Comparison of ENCODE assay signal across 8 cellular contexts in the genomic region with DNA sequence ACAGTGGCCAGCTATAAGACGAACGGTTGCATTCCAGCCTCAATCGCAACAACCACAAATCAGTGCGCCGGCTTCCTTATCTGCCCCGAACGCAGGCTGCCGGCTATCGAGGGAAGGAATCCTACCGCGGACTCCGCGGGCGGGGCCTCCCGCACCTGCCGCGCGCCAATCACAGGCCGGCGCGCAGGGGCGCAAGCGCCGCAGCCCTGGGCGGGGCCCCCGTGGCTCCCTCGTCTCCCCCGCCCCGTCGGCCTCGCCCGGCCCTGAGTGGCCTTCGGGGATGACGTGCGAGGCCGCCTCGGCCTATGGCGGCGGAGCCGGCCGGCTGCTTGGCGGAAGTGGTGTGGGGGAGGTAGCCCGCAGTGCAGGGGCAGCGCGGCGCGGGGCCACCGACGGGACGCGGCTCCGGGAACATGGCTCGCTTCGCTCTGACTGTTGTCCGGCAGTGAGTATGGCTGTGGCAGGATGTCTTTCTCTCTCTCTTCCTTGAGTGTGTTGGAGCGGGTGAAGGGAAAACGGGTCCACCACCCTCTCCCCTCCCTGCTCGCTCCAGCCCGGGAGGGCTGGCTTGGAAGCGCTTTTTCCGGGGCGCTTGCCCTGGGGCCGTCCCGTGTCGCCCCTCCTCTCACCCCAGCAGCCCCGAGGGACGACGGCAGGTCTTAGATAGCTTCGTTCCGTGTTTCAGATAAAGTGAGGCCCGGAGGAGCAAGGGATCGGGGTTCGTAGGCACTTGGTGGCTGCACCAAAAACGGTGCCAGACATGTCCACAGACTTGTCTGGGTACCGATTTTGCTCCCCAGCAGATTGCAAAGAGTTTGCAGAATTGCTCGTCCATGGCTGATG. TPM values are rescaled to one million over a fixed set of nuclear protein-coding genes. Genes with fewer than 3 reads are reported as not detected.
DNase-seq lines count a peak whose midpoint lies in the region; ATAC-seq and TF ChIP-seq lines count a peak whose summit lies in the region.

A gene with protein sequence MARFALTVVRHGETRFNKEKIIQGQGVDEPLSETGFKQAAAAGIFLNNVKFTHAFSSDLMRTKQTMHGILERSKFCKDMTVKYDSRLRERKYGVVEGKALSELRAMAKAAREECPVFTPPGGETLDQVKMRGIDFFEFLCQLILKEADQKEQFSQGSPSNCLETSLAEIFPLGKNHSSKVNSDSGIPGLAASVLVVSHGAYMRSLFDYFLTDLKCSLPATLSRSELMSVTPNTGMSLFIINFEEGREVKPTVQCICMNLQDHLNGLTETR (plus strand): TSS at position 355 of the 843 bp plus-strand sequence. CDS start 59 bp downstream, at position 414.

- H4K20me1 ChIP-seq in osteoblast (ENCODE audit: insufficient read depth, low read length) = peaks cover 13% of the 10 kb centered on the region

- H3K36me3 ChIP-seq in osteoblast (ENCODE audit: insufficient read depth, low read length) (no peaks in the 10 kb centered on the region), thoracic aorta (no peaks in the 10 kb centered on the region)

- no peaks in the 10 kb centered on the region for H3K36me3 Mint-ChIP-seq in activated naive CD8-positive, alpha-beta T cell
- H3K36me3 Mint-ChIP-seq in glutamatergic neuron (ENCODE audit: unreplicated experiment) = no peaks in the 10 kb centered on the region

- H3K4me3 ChIP-seq in osteoblast (ENCODE audit: insufficient read depth, low read length) (peak within 1 kb of the TSS; percentile 94), thoracic aorta (peak within 1 kb of the TSS; percentile 80)

- H3K9me3 ChIP-seq in osteoblast (ENCODE audit: low read depth, low read length) (no peaks in the 10 kb centered on the region), thoracic aorta (no peaks in the 10 kb centered on the region)

- H3K27me3 ChIP-seq in osteoblast (ENCODE audit: insufficient read depth, low read length) (no peaks in the 10 kb centered on the region), thoracic aorta (replicated peaks; ENCODE audit: insufficient read depth) (no peaks in the 10 kb centered on the region)

- H3K9me3 Mint-ChIP-seq in activated naive CD8-positive, alpha-beta T cell (ENCODE audit: low read depth) = no peaks in the 10 kb centered on the region
- H3K9me3 Mint-ChIP-seq in glutamatergic neuron (ENCODE audit: unreplicated experiment) = peaks cover 3% of the 10 kb centered on the region

- peaks cover 38% of the 10 kb centered on the region for H3K4me1 Mint-ChIP-seq in activated naive CD8-positive, alpha-beta T cell (ENCODE audit: low read depth)
- peaks cover 2% of the 10 kb centered on the region for H3K4me1 Mint-ChIP-seq in glutamatergic neuron (ENCODE audit: low read depth, unreplicated experiment)

- H3K4me2 ChIP-seq in osteoblast (ENCODE audit: insufficient read depth, low read length) = peak within 1 kb of the TSS; percentile 91

- H3K27me3 Mint-ChIP-seq in activated naive CD8-positive, alpha-beta T cell = no peaks in the 10 kb centered on the region
- H3K27me3 Mint-ChIP-seq in glutamatergic neuron (ENCODE audit: unreplicated experiment) = peaks cover 7% of the 10 kb centered on the region

- TF ChIP-seq POLR2A in GM10847 (IDR thresholded peaks at IDR 0.05; ENCODE audit: extremely low read depth, insufficient read length) = peak; percentile 91

- H3K4me1 ChIP-seq in osteoblast (ENCODE audit: insufficient read depth, low read length) (peaks cover 14% of the 10 kb centered on the region), thoracic aorta (ENCODE audit: control insufficient read depth in 1 of 2, low read depth in 2 of 2) (peaks cover 9 to 10% of the 10 kb centered on the region in 2 donors)

- peak within 1 kb of the TSS; percentile 84 for H3K27ac Mint-ChIP-seq in activated naive CD8-positive, alpha-beta T cell
- peak within 1 kb of the TSS; percentile 76 for H3K27ac Mint-ChIP-seq in glutamatergic neuron (ENCODE audit: unreplicated experiment)

- ATAC-seq in HG02642 (IDR thresholded peaks at IDR 0.05; ENCODE audit: poor library complexity, unreplicated experiment) (peak; percentile 97), thoracic aorta (ENCODE audit: insufficient number of reproducible peaks, low FRiP score, low read depth) (peak; percentile 92)

- H3K4me3 Mint-ChIP-seq in activated naive CD8-positive, alpha-beta T cell = peak within 1 kb of the TSS; percentile 87
- H3K4me3 Mint-ChIP-seq in glutamatergic neuron (ENCODE audit: unreplicated experiment) = peak within 1 kb of the TSS; percentile 88

- H3K27ac ChIP-seq in osteoblast (ENCODE audit: low read depth, low read length) = peak within 1 kb of the TSS; percentile 88
- peak within 1 kb of the TSS; percentile 72 to 86 for H3K27ac ChIP-seq in thoracic aorta

- peak; percentile 95 for DNase-seq in NCI-H1105 (lab: John Stamatoyannopoulos, UW)
- DNase-seq in SKM-1 treated with dmso at 0.1 percent for 144 hours (lab: John Stamatoyannopoulos, UW; ENCODE audit: unreplicated experiment) = peak; percentile 57
- DNase-seq in glutamatergic neuron = peak; percentile 97
- peak; percentile 100 for DNase-seq in osteoblast (ENCODE audit: insufficient read length, low spot score, missing footprints)
- DNase-seq in thoracic aorta (ENCODE audit: low spot score) = peak; percentile 56

- no peak for TF ChIP-seq CTCF in glutamatergic neuron (IDR thresholded peaks at IDR 0.05; ENCODE audit: partially characterized antibody, unreplicated experiment)
- no peak for TF ChIP-seq CTCF in osteoblast (IDR thresholded peaks at IDR 0.05; ENCODE audit: extremely low read depth, low read depth, low read length)
- TF ChIP-seq CTCF in thoracic aorta (IDR thresholded peaks at IDR 0.05) = no peak

- H3K79me2 ChIP-seq in osteoblast (ENCODE audit: insufficient read depth, low read length) = peaks cover 42% of the 10 kb centered on the region

- H2AFZ ChIP-seq in osteoblast (ENCODE audit: low read length) = peak within 1 kb of the TSS; percentile 100

RNA-seq across cellular contexts. Expression of the gene that starts here (rescaled TPM):
- total RNA-seq in glutamatergic neuron (ENCODE audit: unreplicated experiment) (20.7 TPM), osteoblast (11.2 and 11.6 TPM in 2 replicates), thoracic aorta (1 to 10 TPM; 4.1 to 9.5 TPM)

Comparison
In these comparisons a context has a peak if more than half of its experiments do, and no peak if none do; other contexts are left out.
1. Peak in every context shown above with its lines: DNase-seq, ATAC-seq, H3K4me3 ChIP-seq and H3K27ac ChIP-seq.